ENCODE assay signal across 8 cellular contexts in the genomic region with DNA sequence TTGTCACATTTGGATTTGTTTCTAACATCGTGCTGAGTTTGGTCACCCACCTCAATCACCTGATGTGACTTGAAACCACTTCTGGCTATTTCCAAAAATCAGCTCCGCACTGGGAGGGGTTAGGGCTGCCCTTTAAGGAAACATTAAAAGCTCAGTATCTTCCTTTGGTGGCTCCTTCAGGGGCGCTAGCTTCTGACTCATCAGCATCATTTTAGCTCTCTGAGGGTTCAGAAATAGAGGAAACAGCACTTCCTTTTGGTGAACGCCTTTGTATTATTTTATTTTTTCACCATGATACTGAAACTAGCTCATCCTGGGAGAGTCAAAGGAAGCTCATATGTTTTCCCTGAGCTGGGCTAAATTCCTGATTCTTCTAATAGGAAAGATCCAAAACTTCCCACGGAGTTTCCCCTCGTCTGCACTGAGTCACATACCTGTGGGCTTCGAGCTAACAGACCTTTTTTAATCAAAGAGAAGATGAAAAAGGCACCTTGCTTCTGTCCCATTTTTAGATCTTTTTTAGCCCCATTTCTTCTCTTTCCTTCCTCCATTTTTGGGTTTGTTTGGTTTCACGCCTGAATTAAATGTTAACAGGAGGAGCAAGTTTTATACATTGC. TPM values are rescaled to one million over a fixed set of nuclear protein-coding genes. Genes with fewer than 3 reads are reported as not detected.
A peak's percentile ranks its signal among the peaks of the same experiment; 100 is the strongest.
DNase-seq lines count a peak whose midpoint lies in the region; ATAC-seq and TF ChIP-seq lines count a peak whose summit lies in the region.

No MANE protein-coding gene starts in this region.

- no peaks in the 10 kb centered on the region for H4K20me1 ChIP-seq in BLaER1 treated with 17β-estradiol and CSF1 and Interleukin-3, amounts not matched to agents 10 nM and 100 nM

- CTCF ChIA-PET in activated B cell treated with CpG ODN at 0.5 μM for 24 hours (lab: Charles Lee) = interaction anchor here (0.6 to 2.3 kb wide), 6 partner anchors 9 to 137 kb away, joined by 3 to 19 read pairs (median 4); no protein-coding TSS in a partner anchor

- no peak for TF ChIP-seq CTCF in activated B cell treated with CpG ODN at 0.5 μM for 24 hours (IDR thresholded peaks at IDR 0.05)
- no peak for TF ChIP-seq CTCF in coronary artery (IDR thresholded peaks at IDR 0.05)
- no peak for TF ChIP-seq CTCF in uterus (IDR thresholded peaks at IDR 0.05)

- H3K9ac ChIP-seq in BLaER1 treated with 17β-estradiol and CSF1 and Interleukin-3, amounts not matched to agents 10 nM and 100 nM = peak overlapping the region in 9 of 11 experiments; percentile 38 to 67 (median 57); a peak in 18 of 22 replicates

- POLR2A ChIA-PET in activated B cell treated with CpG ODN at 0.5 μM for 24 hours (lab: Charles Lee) = interaction anchor here (0.5 to 2.5 kb wide), 17 partner anchors 9 to 145 kb away, joined by 3 to 19 read pairs (median 4); partner anchors contain the start of genes ANKRD33B and MARCHF6

- peaks cover 47% of the 10 kb centered on the region for H3K4me1 Mint-ChIP-seq in activated B cell treated with CpG ODN at 0.5 μM for 24 hours
- peaks cover 27% of the 10 kb centered on the region for H3K4me1 Mint-ChIP-seq in stimulated activated naive CD8-positive, alpha-beta T cell treated with anti-CD3 and anti-CD28 coated beads, Interleukin-15, amount 100 ng/mL, for 72 hours

- peaks cover 44 to 77% (median 69%) of the 10 kb centered on the region in 10 experiments for H3K4me1 ChIP-seq in BLaER1 treated with 17β-estradiol and CSF1 and Interleukin-3, amounts not matched to agents 10 nM and 100 nM
- H3K4me1 ChIP-seq in uterus = no peaks in the 10 kb centered on the region

- TF ChIP-seq POLR2A in uterus (IDR thresholded peaks at IDR 0.05) = no peak

- H3K27ac ChIP-seq in BLaER1 treated with 17β-estradiol and CSF1 and Interleukin-3, amounts not matched to agents 10 nM and 100 nM = peak overlapping the region in 9 of 11 experiments; percentile 67 to 83 (median 75); a peak in 19 of 22 replicates
- no peak overlapping the region for H3K27ac ChIP-seq in coronary artery
- no peak overlapping the region for H3K27ac ChIP-seq in uterus

- no peaks in the 10 kb centered on the region for H3K27me3 Mint-ChIP-seq in activated B cell treated with CpG ODN at 0.5 μM for 24 hours
- peaks cover 13% of the 10 kb centered on the region for H3K27me3 Mint-ChIP-seq in stimulated activated naive CD8-positive, alpha-beta T cell treated with anti-CD3 and anti-CD28 coated beads, Interleukin-15, amount 100 ng/mL, for 72 hours

- H3K27ac Mint-ChIP-seq in activated B cell treated with CpG ODN at 0.5 μM for 24 hours = peak overlapping the region; percentile 56
- no peak overlapping the region for H3K27ac Mint-ChIP-seq in stimulated activated naive CD8-positive, alpha-beta T cell treated with anti-CD3 and anti-CD28 coated beads, Interleukin-15, amount 100 ng/mL, for 72 hours

- H3K4me2 ChIP-seq in BLaER1 treated with 17β-estradiol and CSF1 and Interleukin-3, amounts not matched to agents 10 nM and 100 nM = peak overlapping the region; percentile 75 to 91 (median 82)

- no peaks in the 10 kb centered on the region for H3K36me3 Mint-ChIP-seq in activated B cell treated with CpG ODN at 0.5 μM for 24 hours (ENCODE audit: low read depth)

- H3K4me3 Mint-ChIP-seq in activated B cell treated with CpG ODN at 0.5 μM for 24 hours = peak overlapping the region; percentile 58
- peak overlapping the region in 1 of 2 donors; percentile 20 for H3K4me3 Mint-ChIP-seq in stimulated activated naive CD8-positive, alpha-beta T cell treated with anti-CD3 and anti-CD28 coated beads, Interleukin-15, amount 100 ng/mL, for 72 hours

- H3K9me3 ChIP-seq in BLaER1 treated with 17β-estradiol and CSF1 and Interleukin-3, amounts not matched to agents 10 nM and 100 nM (replicated peaks in 1 of 11) = peaks cover 18 to 42% (median 34%) of the 10 kb centered on the region in 11 experiments
- H3K9me3 ChIP-seq in uterus = no peaks in the 10 kb centered on the region

- peaks cover 0 to 5% (median 0%) of the 10 kb centered on the region in 11 experiments; a peak in 3 of 22 replicates for H3K36me3 ChIP-seq in BLaER1 treated with 17β-estradiol and CSF1 and Interleukin-3, amounts not matched to agents 10 nM and 100 nM
- H3K36me3 ChIP-seq in uterus = no peaks in the 10 kb centered on the region

- peak; percentile 94 for ATAC-seq in GM19043 (IDR thresholded peaks at IDR 0.05; ENCODE audit: low read depth, unreplicated experiment)
- peak; percentile 85 for ATAC-seq in HG03196 (IDR thresholded peaks at IDR 0.05; ENCODE audit: unreplicated experiment)
- peak; percentile 98 for ATAC-seq in activated B cell treated with CpG ODN at 0.5 μM for 24 hours (ENCODE audit: low read depth)
- ATAC-seq in stimulated activated naive CD8-positive, alpha-beta T cell treated with anti-CD3 and anti-CD28 coated beads, Interleukin-15, amount 100 ng/mL, for 72 hours = peak; percentile 86

- H3K9me3 Mint-ChIP-seq in activated B cell treated with CpG ODN at 0.5 μM for 24 hours = peaks cover under 1% of the 10 kb centered on the region
- H3K9me3 Mint-ChIP-seq in stimulated activated naive CD8-positive, alpha-beta T cell treated with anti-CD3 and anti-CD28 coated beads, Interleukin-15, amount 100 ng/mL, for 72 hours = peaks cover 6 to 11% of the 10 kb centered on the region in 2 donors

- intact Hi-C loops in activated B cell treated with CpG ODN at 0.5 μM for 24 hours (cut with micrococcal nuclease) (loop anchor here (1.0 kb wide), 3 partner anchors 15 to 89 kb away; no protein-coding TSS in a partner anchor), uterus (cut with DNase I; ENCODE audit: low total_unique reads) (no loop called here)

- H3K27me3 ChIP-seq in BLaER1 treated with 17β-estradiol and CSF1 and Interleukin-3, amounts not matched to agents 10 nM and 100 nM = no peaks in the 10 kb centered on the region
- H3K27me3 ChIP-seq in uterus = no peaks in the 10 kb centered on the region

- H3K4me3 ChIP-seq in BLaER1 treated with 17β-estradiol and CSF1 and Interleukin-3, amounts not matched to agents 10 nM and 100 nM = peak overlapping the region in 6 of 10 experiments; percentile 11 to 51 (median 31); a peak in 9 of 20 replicates
- H3K4me3 ChIP-seq in coronary artery (no peak overlapping the region), uterus (no peak overlapping the region)

- no peak for DNase-seq in activated B cell treated with CpG ODN at 0.5 μM for 24 hours
- peak in 1 of 2 donors; percentile 11 for DNase-seq in stimulated activated naive CD8-positive, alpha-beta T cell treated with anti-CD3 and anti-CD28 coated beads, Interleukin-15, amount 100 ng/mL, for 72 hours
- DNase-seq in coronary artery (ENCODE audit: low spot score) = no peak
- no peak for DNase-seq in NCI-H510A (lab: John Stamatoyannopoulos, UW)
- DNase-seq in uterus = no peak

RNA-seq across cellular contexts. Expression of gene ROPN1L, which starts 48.2 kb away (rescaled TPM):
- total RNA-seq in activated B cell treated with CpG ODN at 0.5 μM for 24 hours = 0.49 TPM in 1 of 2 replicates, not detected in the other
- 1 to 10 TPM in 1 of 4 donors, not detected in 3; 6.3 TPM for total RNA-seq in uterus

Comparison
In these comparisons a context has a peak if more than half of its experiments do, and no peak if none do; other contexts are left out.
1. H3K27ac ChIP-seq: peak in BLaER1 treated with 17β-estradiol and CSF1 and Interleukin-3, amounts not matched to agents 10 nM and 100 nM (9 of 11); none in coronary artery (0 of 2) and uterus (0 of 2).
2. H3K4me3 ChIP-seq: peak in BLaER1 treated with 17β-estradiol and CSF1 and Interleukin-3, amounts not matched to agents 10 nM and 100 nM (6 of 10); none in coronary artery (single experiment) and uterus (0 of 2).
3. Peak in every context shown above with its lines, with median percentiles within 50 percentile points of each other: ATAC-seq.